26 cellular contexts compared by ENCODE assay signal in the genomic region with DNA sequence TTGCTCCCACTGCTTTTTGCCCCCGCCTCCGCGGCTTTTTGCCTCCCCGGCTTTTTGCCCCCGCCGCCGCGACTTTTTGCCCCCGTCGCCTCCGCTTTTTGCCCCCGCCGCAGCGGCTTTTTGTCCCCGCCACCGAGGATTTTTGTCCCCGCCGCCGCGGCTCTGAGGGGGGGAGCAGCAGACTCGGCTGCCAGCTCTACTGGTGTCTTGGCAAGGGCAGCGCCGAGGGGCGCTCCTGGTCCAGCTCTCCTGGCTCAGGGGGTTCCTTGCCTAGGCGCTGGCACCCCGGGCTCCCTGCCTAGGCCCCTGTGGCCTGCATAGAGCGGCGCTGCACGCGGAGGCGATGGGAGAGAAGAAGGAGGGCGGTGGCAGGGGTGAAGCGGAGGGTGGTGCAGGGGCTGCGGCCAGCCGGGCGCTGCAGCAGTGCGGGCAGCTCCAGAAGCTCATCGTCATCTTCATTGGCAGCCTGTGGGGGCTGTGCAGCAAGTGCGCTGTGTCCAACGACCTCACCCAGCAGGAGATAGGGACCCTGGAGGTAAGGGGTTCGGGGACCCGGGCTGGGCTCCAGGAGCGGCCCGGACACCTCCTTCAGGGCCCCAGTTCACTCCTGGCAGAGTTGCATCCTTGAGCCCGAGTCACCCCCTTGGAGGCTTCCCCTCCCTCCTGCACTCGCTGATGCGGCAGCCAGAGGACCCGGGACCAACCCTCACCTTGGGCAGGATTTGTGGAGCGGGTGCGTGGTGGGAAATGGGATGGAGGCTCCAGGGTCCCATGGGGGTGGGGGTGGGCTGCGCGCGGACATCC.
"Had no signal": no experiment of that assay in that cellular context is flagged by ENCODE, and none has a peak within 500 bp of the region (broad histone marks: within the 10 kb centered on the region; RNA-seq: fewer than 3 reads in every experiment).

No MANE protein-coding gene starts in this region.

- H3K4me3 Mint-ChIP-seq: activated B cell treated with CpG ODN at 0.5 μM for 24 hours; activated CD4-positive, alpha-beta T cell treated with anti-CD3 and anti-CD28 coated beads, Interleukin-2, amount 10 ng/mL, durations not matched to agents 24 days and 14 days; activated naive CD4-positive, alpha-beta T cell treated with anti-CD3 and anti-CD28 coated beads, Interleukin-2, amount 10 ng/mL, durations not matched to agents 7 days and 5 days; activated naive CD8-positive, alpha-beta T cell treated with anti-CD3 and anti-CD28 coated beads for 36 hours; activated T-cell treated with anti-CD3 and anti-CD28 coated beads, Interleukin-2, amount 50 U/mL, for 4 hours; IgD-negative memory B cell; T-helper 17 cell had no signal

- H3K27me3 Mint-ChIP-seq: activated B cell treated with CpG ODN at 0.5 μM for 24 hours; activated CD4-positive, alpha-beta T cell treated with anti-CD3 and anti-CD28 coated beads, Interleukin-2, amount 10 ng/mL, durations not matched to agents 24 days and 14 days; activated naive CD4-positive, alpha-beta T cell treated with anti-CD3 and anti-CD28 coated beads, Interleukin-2, amount 10 ng/mL, durations not matched to agents 7 days and 5 days; activated naive CD8-positive, alpha-beta T cell treated with anti-CD3 and anti-CD28 coated beads for 36 hours; IgD-negative memory B cell; T-helper 17 cell had no signal

- ATAC-seq: activated T-cell treated with anti-CD3 and anti-CD28 coated beads, Interleukin-2, amount 50 U/mL, for 4 hours; Panc1; T-helper 17 cell had no signal

- DNase-seq: activated B cell treated with CpG ODN at 0.5 μM for 24 hours; activated CD4-positive, alpha-beta T cell treated with anti-CD3 and anti-CD28 coated beads for 1 hour; activated CD4-positive, alpha-beta T cell treated with anti-CD3 and anti-CD28 coated beads, Interleukin-2, amount 10 ng/mL, durations not matched to agents 24 days and 14 days; activated CD4-positive, alpha-beta T cell treated with anti-CD3 and anti-CD28 coated beads, Interleukin-2, amount 50 U/mL, for 48 hours; activated CD8-positive, alpha-beta memory T cell treated with anti-CD3 and anti-CD28 coated beads for 24 hours; activated effector memory CD4-positive, alpha-beta T cell treated with anti-CD3 and anti-CD28 coated beads, Interleukin-2, amount 50 U/mL, for 16 hours; activated naive CD4-positive, alpha-beta T cell treated with anti-CD3 and anti-CD28 coated beads, Interleukin-2, amount 10 ng/mL, durations not matched to agents 7 days and 5 days; activated naive CD8-positive, alpha-beta T cell treated with anti-CD3 and anti-CD28 coated beads for 36 hours; activated T-cell treated with anti-CD3 and anti-CD28 coated beads, Interleukin-2, amount 50 U/mL, for 4 hours; caudate nucleus; KG1; NCI-H1048; NCI-H1417; NCI-H2029; NCI-H2107; NCI-H2171 treated with DMSO at 0.1 percent for 48 hours; NCI-H226; NCI-H526; NK-92 treated with Interleukin-12 subunit alpha and Interleukin-12 subunit beta, amount 100 ng/mL, for 24 hours; OCI-M1; Right ventricle myocardium superior; RPMI8226; T-helper 17 cell; T-helper 9 cell had no signal

- H3K36me3 Mint-ChIP-seq: IgD-negative memory B cell had no signal

- H3K27ac Mint-ChIP-seq: activated B cell treated with CpG ODN at 0.5 μM for 24 hours; activated CD4-positive, alpha-beta T cell treated with anti-CD3 and anti-CD28 coated beads, Interleukin-2, amount 10 ng/mL, durations not matched to agents 24 days and 14 days; activated naive CD4-positive, alpha-beta T cell treated with anti-CD3 and anti-CD28 coated beads, Interleukin-2, amount 10 ng/mL, durations not matched to agents 7 days and 5 days; activated naive CD8-positive, alpha-beta T cell treated with anti-CD3 and anti-CD28 coated beads for 36 hours; IgD-negative memory B cell; T-helper 17 cell had no signal

- H3K4me1 Mint-ChIP-seq: activated B cell treated with CpG ODN at 0.5 μM for 24 hours; activated CD4-positive, alpha-beta T cell treated with anti-CD3 and anti-CD28 coated beads, Interleukin-2, amount 10 ng/mL, durations not matched to agents 24 days and 14 days; activated naive CD4-positive, alpha-beta T cell treated with anti-CD3 and anti-CD28 coated beads, Interleukin-2, amount 10 ng/mL, durations not matched to agents 7 days and 5 days; activated naive CD8-positive, alpha-beta T cell treated with anti-CD3 and anti-CD28 coated beads for 36 hours; T-helper 17 cell had no signal
